In genomic region chr20:58339741-58340140, GRCh38 we compare ENCODE assay signal across 21 cellular contexts.
"Had no signal": no experiment of that assay in that cellular context is flagged by ENCODE, and none has a peak within 500 bp of the region (broad histone marks: within the 10 kb centered on the region; RNA-seq: fewer than 3 reads in every experiment).

No MANE protein-coding gene starts in this region.

- DNase-seq: colonic mucosa; dermis blood vessel endothelial cell; foreskin fibroblast; natural killer cell; nucleus accumbens; ovary; sigmoid colon; stimulated activated CD4-positive, alpha-beta T cell treated with anti-CD3 and anti-CD28 coated beads, Interleukin-2, amount 100 ng/mL, for 24 hours; stimulated activated CD4-positive, alpha-beta T cell treated with anti-CD3 and anti-CD28 coated beads, Interleukin-4, amount 100 ng/mL, for 4 hours; stimulated activated naive CD4-positive, alpha-beta T cell; stomach; substantia nigra; transverse colon had no signal

- H3K4me3 ChIP-seq: colonic mucosa, esophagus muscularis mucosa, hepatocyte, neural progenitor cell, ovary, right atrium auricular region, sigmoid colon, skin epidermis, stomach, thoracic aorta, transverse colon had no signal

- H3K27me3 ChIP-seq: colonic mucosa, esophagus muscularis mucosa, hepatocyte, neural progenitor cell, ovary, right atrium auricular region, sigmoid colon, stomach, transverse colon had no signal

- H3K36me3 Mint-ChIP-seq: natural killer cell had no signal

- H3K9me3 ChIP-seq: colonic mucosa, esophagus muscularis mucosa, ovary, right atrium auricular region, sigmoid colon, stomach, thoracic aorta, transverse colon had no signal

- H3K27ac Mint-ChIP-seq: mesothelial cell of epicardium, neural progenitor cell had no signal

- H3K4me1 ChIP-seq: colonic mucosa, neural progenitor cell, transverse colon had no signal

- H3K4me2 ChIP-seq: hepatocyte, neural progenitor cell had no signal

- H3K4me3 Mint-ChIP-seq: mesothelial cell of epicardium, natural killer cell, neural progenitor cell had no signal

- ATAC-seq: left lobe of liver, natural killer cell had no signal

- H3K36me3 ChIP-seq: colonic mucosa, neural progenitor cell, ovary, right atrium auricular region, thoracic aorta had no signal

- H3K4me1 Mint-ChIP-seq: mesothelial cell of epicardium, neural progenitor cell had no signal

- H3K9ac ChIP-seq: neural progenitor cell had no signal

- H3K27ac ChIP-seq: colonic mucosa, esophagus muscularis mucosa, hepatocyte, neural progenitor cell, ovary, right atrium auricular region, sigmoid colon, skin epidermis, stomach, thoracic aorta, transverse colon had no signal

- H2AFZ ChIP-seq: hepatocyte, neural progenitor cell had no signal

- H3K9me3 Mint-ChIP-seq: mesothelial cell of epicardium, natural killer cell had no signal
